ENCODE assay signal across 1 cellular context in genomic region chr5:139745800-139746690, GRCh38.
TF ChIP-seq lines count a peak whose summit lies in the region.

No MANE protein-coding gene starts in this region.

TF ChIP-seq in HepG2, 621 proteins besides CTCF, POLR2A, EP300 and RAD21 (continued from another document and continues in another):
- no peak for TF ChIP-seq REST (IDR thresholded peaks at IDR 0.05; ENCODE audit: borderline replicate concordance in 1 of 2, low read depth in 1 of 2, low read length in 2 of 2)
- no peak for TF ChIP-seq ZNF251 (CRISPR knock-in tag; IDR thresholded peaks at IDR 0.05)
- peak; percentile 15 for TF ChIP-seq ZNF407 (CRISPR knock-in tag; IDR thresholded peaks at IDR 0.05; ENCODE audit: not compliant biosample characterization)
- 0 out of 2 replicates have a peak, but pooled peaks have one; percentile 30 for TF ChIP-seq ZNF414 (CRISPR knock-in tag; IDR thresholded peaks at IDR 0.05)
- no peak for TF ChIP-seq ARNT2 (CRISPR knock-in tag; IDR thresholded peaks at IDR 0.05; ENCODE audit: low read depth)
- TF ChIP-seq HDAC2 (CRISPR knock-in tag; IDR thresholded peaks at IDR 0.05), result 0 out of 2 replicates have a peak, but pooled peaks have one; percentile 25
- no peak for TF ChIP-seq THAP11 (CRISPR knock-in tag; IDR thresholded peaks at IDR 0.05)
- TF ChIP-seq MXD4 (CRISPR knock-in tag; IDR thresholded peaks at IDR 0.05), result no peak
- peak; percentile 23; the same call in 1 of the 2 replicates for TF ChIP-seq ZNF792 (CRISPR knock-in tag; IDR thresholded peaks at IDR 0.05)
- no peak for TF ChIP-seq REXO4 (CRISPR knock-in tag; IDR thresholded peaks at IDR 0.05; ENCODE audit: borderline replicate concordance)
- TF ChIP-seq NBN (conservative IDR thresholded peaks at IDR 0.05), result no peak
- TF ChIP-seq ZFP82 (CRISPR knock-in tag; IDR thresholded peaks at IDR 0.05; ENCODE audit: borderline replicate concordance), result no peak
- TF ChIP-seq ZSCAN25 (CRISPR knock-in tag; IDR thresholded peaks at IDR 0.05), result 0 out of 2 replicates have a peak, but pooled peaks have one; percentile 26
- no peak for TF ChIP-seq ZNF329 (CRISPR knock-in tag; IDR thresholded peaks at IDR 0.05; ENCODE audit: low read depth)
- no peak for TF ChIP-seq ZNF20 (CRISPR knock-in tag; IDR thresholded peaks at IDR 0.05)
- TF ChIP-seq SMYD3 (CRISPR knock-in tag; IDR thresholded peaks at IDR 0.05), result 0 out of 2 replicates have a peak, but pooled peaks have one; percentile 39
- TF ChIP-seq TFAP4 (IDR thresholded peaks at IDR 0.05; ENCODE audit: borderline replicate concordance, low read depth), result no peak
- no peak for TF ChIP-seq GLMP (CRISPR knock-in tag; IDR thresholded peaks at IDR 0.05; ENCODE audit: borderline replicate concordance)
- 0 out of 2 replicates have a peak, but pooled peaks have one; percentile 52 for TF ChIP-seq ZNF552 (CRISPR knock-in tag; IDR thresholded peaks at IDR 0.05; ENCODE audit: borderline replicate concordance)
- TF ChIP-seq ADNP (CRISPR knock-in tag; IDR thresholded peaks at IDR 0.05), result no peak
- no peak for TF ChIP-seq ZNF83 (CRISPR knock-in tag; IDR thresholded peaks at IDR 0.05; ENCODE audit: borderline replicate concordance)
- peak; percentile 61; the same call in 1 of the 2 replicates for TF ChIP-seq BRF2 (CRISPR knock-in tag; IDR thresholded peaks at IDR 0.05)
- TF ChIP-seq ZNF687 (CRISPR knock-in tag; IDR thresholded peaks at IDR 0.05), result peak; percentile 90
- no peak for TF ChIP-seq ZNF3 (CRISPR knock-in tag; IDR thresholded peaks at IDR 0.05)
- no peak for TF ChIP-seq TERF1 (CRISPR knock-in tag; IDR thresholded peaks at IDR 0.05)
- no peak for TF ChIP-seq MEIS1 (CRISPR knock-in tag; IDR thresholded peaks at IDR 0.05; ENCODE audit: borderline replicate concordance)
- no peak for TF ChIP-seq THAP8 (CRISPR knock-in tag; IDR thresholded peaks at IDR 0.05; ENCODE audit: borderline replicate concordance)
- TF ChIP-seq ZNF772 (CRISPR knock-in tag; IDR thresholded peaks at IDR 0.05), result no peak
